Comparison of ENCODE assay signal across 10 cellular contexts in genomic region chr6:107670792-107671199, GRCh38.
DNase-seq lines count a peak whose midpoint lies in the region; ATAC-seq lines count a peak whose summit lies in the region.
"Had no signal": no experiment of that assay in that cellular context is flagged by ENCODE, and none has a peak within 500 bp of the region (broad histone marks: within the 10 kb centered on the region; RNA-seq: fewer than 3 reads in every experiment).

No MANE protein-coding gene starts in this region.

- DNase-seq in DMS53 (lab: John Stamatoyannopoulos, UW): peak; percentile 39
- no peak for DNase-seq in DMS53 treated with DMSO at 0.1 percent for 48 hours (lab: John Stamatoyannopoulos, UW; ENCODE audit: unreplicated experiment)
- DNase-seq in SKM-1 (lab: John Stamatoyannopoulos, UW; ENCODE audit: unreplicated experiment): peak; percentile 68
- peak in 38 of 42 donors; percentile 27 to 79 (median 56) for DNase-seq in head of caudate nucleus

- no peaks in the 10 kb centered on the region for H3K27me3 ChIP-seq in skeletal muscle tissue (ENCODE audit: control insufficient read depth in 3 of 3, insufficient read depth in 3 of 3, low read length in 3 of 3)
- H3K27me3 ChIP-seq: tibial nerve had no signal

- ATAC-seq in HG02623 (IDR thresholded peaks at IDR 0.05; ENCODE audit: unreplicated experiment) (peak; percentile 27), HG03460 (IDR thresholded peaks at IDR 0.05; ENCODE audit: unreplicated experiment) (no peak), GM21381 (IDR thresholded peaks at IDR 0.05; ENCODE audit: unreplicated experiment) (no peak)

- peak overlapping the region in 2 of 3 donors; percentile 18 to 57 for H3K9ac ChIP-seq in skeletal muscle tissue (ENCODE audit: low read depth in 1 of 3, low read length in 3 of 3)

- intact Hi-C loops in head of caudate nucleus (cut with DNase I): no loop called here

- no peak overlapping the region for H3K27ac ChIP-seq in skeletal muscle tissue (ENCODE audit: low read depth, low read length)
- H3K27ac ChIP-seq: 22Rv1, tibial nerve had no signal

- H3K36me3 ChIP-seq in skeletal muscle tissue (ENCODE audit: control insufficient read depth in 3 of 3, insufficient read depth in 3 of 3, low read length in 3 of 3): no peaks in the 10 kb centered on the region
- H3K36me3 ChIP-seq: tibial nerve had no signal

- peak overlapping the region in 1 of 3 donors; percentile 10 for H3K4me3 ChIP-seq in skeletal muscle tissue (ENCODE audit: low read length in 3 of 3)
- H3K4me3 ChIP-seq: tibial nerve had no signal

- peaks cover 35 to 47% (median 43%) of the 10 kb centered on the region in 3 donors for H3K4me1 ChIP-seq in skeletal muscle tissue (ENCODE audit: control insufficient read depth in 3 of 3, insufficient read depth in 3 of 3, low read length in 3 of 3)

- no peaks in the 10 kb centered on the region for H3K9me3 ChIP-seq in skeletal muscle tissue (ENCODE audit: control insufficient read depth in 3 of 3, low read length in 3 of 3)
- H3K9me3 ChIP-seq: tibial nerve had no signal
